In the genomic region with DNA sequence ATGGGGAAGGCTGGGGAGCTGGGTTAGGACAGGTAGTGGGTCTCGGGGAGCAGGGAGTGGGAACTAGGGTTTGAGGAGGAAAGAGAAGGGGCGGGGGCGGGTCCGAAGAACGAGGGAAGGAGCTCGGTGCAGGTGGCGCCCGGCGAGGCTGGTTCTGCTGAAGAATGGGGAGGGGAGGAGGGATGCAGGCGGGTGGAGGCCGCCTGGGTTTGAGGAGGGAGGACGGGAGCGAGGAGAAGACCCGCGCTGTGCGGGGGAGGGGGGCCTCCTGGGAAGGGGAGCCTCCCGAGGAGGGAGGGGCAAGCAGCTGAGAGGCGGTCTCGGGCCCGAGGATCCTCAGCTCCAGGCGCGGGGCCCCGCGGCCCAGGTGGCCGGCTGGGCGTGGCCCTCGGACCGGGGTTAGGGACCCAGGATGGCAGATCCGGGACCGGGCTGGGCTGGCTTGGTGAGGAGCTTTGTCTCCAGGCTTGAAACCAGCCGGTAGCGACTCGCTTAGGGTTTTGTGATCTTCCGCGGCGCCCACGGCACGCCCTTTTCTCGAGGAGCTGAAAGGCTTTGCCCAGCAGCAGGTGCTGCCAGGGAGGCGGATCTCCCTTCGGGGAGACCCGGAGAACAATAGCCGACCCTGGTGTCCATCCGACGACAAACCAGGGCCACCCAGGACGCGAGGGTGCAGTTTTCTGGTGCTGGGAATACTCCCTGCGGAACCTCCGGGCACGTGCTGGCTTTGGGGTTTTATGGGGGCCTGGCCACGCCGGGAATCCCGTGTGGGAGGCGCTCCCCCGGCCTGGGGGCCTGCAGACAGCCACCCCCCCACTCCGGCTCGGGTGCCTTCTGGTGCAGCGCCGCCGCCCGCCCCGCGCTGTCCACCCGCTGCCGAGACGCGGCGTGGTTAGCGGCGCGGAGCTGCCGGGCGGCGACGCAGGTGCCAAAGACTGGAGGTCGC, we compare ENCODE assay signal across 8 cellular contexts.
DNase-seq lines count a peak whose midpoint lies in the region; ATAC-seq lines count a peak whose summit lies in the region.

No MANE protein-coding gene starts in this region.

- H3K4me1 ChIP-seq in NT2/D1 (ENCODE audit: insufficient read depth, insufficient read length): peaks cover 3% of the 10 kb centered on the region
- H3K4me1 ChIP-seq in effector memory CD4-positive, alpha-beta T cell (ENCODE audit: control insufficient read depth, insufficient read depth, low read length, poor library complexity, severe bottlenecking): peaks cover 32% of the 10 kb centered on the region

- H3K27me3 ChIP-seq in NT2/D1 (ENCODE audit: insufficient read depth, insufficient read length): peaks cover 68% of the 10 kb centered on the region
- peaks cover 57% of the 10 kb centered on the region for H3K27me3 ChIP-seq in effector memory CD4-positive, alpha-beta T cell (replicated peaks; ENCODE audit: control insufficient read depth, insufficient read depth, low read length, poor library complexity, severe bottlenecking)

- H3K9ac ChIP-seq in NT2/D1 (ENCODE audit: insufficient read length, low read depth): peak overlapping the region; percentile 79

- peak; percentile 86 for DNase-seq in NCI-H82 (lab: John Stamatoyannopoulos, UW)
- DNase-seq in NCI-H82 treated with DMSO at 0.1 percent for 48 hours (lab: John Stamatoyannopoulos, UW; ENCODE audit: unreplicated experiment): no peak
- DNase-seq in NT2/D1 (ENCODE audit: low read depth, low spot score): no peak
- DNase-seq in effector memory CD4-positive, alpha-beta T cell: no peak
- no peak for DNase-seq in HK-2 (ENCODE audit: unreplicated experiment)
- DNase-seq in middle frontal gyrus (ENCODE audit: extremely low spot score, low spot score): no peak

- H3K4me3 ChIP-seq in NT2/D1 (ENCODE audit: insufficient read length, low read depth): peak overlapping the region; percentile 63
- H3K4me3 ChIP-seq in effector memory CD4-positive, alpha-beta T cell (ENCODE audit: insufficient read depth, low read depth, low read length, poor library complexity, severe bottlenecking): peak overlapping the region; percentile 53
- peak overlapping the region in 4 of 7 experiments; percentile 0 to 34 (median 17) for H3K4me3 ChIP-seq in skin epidermis

- H3K9me3 ChIP-seq in NT2/D1 (ENCODE audit: insufficient read depth, low read length): no peaks in the 10 kb centered on the region
- H3K9me3 ChIP-seq in effector memory CD4-positive, alpha-beta T cell (ENCODE audit: control insufficient read depth, low read length): no peaks in the 10 kb centered on the region

- no peak for ATAC-seq in GM21526 (IDR thresholded peaks at IDR 0.05; ENCODE audit: low FRiP score, unreplicated experiment)

- no peak overlapping the region for H3K27ac ChIP-seq in effector memory CD4-positive, alpha-beta T cell (ENCODE audit: insufficient read depth, low read length, poor library complexity, severe bottlenecking)
- H3K27ac ChIP-seq in skin epidermis: no peak overlapping the region

- H3K36me3 ChIP-seq in NT2/D1 (ENCODE audit: insufficient read depth, insufficient read length, low read length): no peaks in the 10 kb centered on the region
- H3K36me3 ChIP-seq in effector memory CD4-positive, alpha-beta T cell (ENCODE audit: control insufficient read depth, insufficient read depth, low read length): no peaks in the 10 kb centered on the region
